ENCODE assay signal across 26 cellular contexts in genomic region chr10:107417446-107417845, GRCh38.
"Had no signal": no experiment of that assay in that cellular context is flagged by ENCODE, and none has a peak within 500 bp of the region (broad histone marks: within the 10 kb centered on the region; RNA-seq: fewer than 3 reads in every experiment).

No MANE protein-coding gene starts in this region.

- H3K4me1 Mint-ChIP-seq: activated CD8-positive, alpha-beta memory T cell treated with anti-CD3 and anti-CD28 coated beads, Interleukin-2, amount 10 ng/mL, durations not matched to agents 7 days and 5 days; activated naive CD4-positive, alpha-beta T cell treated with anti-CD3 and anti-CD28 coated beads, Interleukin-2, amount 50 U/mL, for 24 hours had no signal

- H3K36me3 Mint-ChIP-seq: activated CD8-positive, alpha-beta memory T cell treated with anti-CD3 and anti-CD28 coated beads, Interleukin-2, amount 10 ng/mL, durations not matched to agents 7 days and 5 days; activated naive CD4-positive, alpha-beta T cell treated with anti-CD3 and anti-CD28 coated beads, Interleukin-2, amount 50 U/mL, for 24 hours had no signal

- H3K27ac ChIP-seq: Peyer's patch, RWPE1, SJCRH30 had no signal

- ATAC-seq: activated CD4-positive, CD25-positive, alpha-beta regulatory T cell treated with anti-CD3 and anti-CD28 coated beads, Interleukin-2, amount 50 U/mL, for 24 hours; activated CD8-positive, alpha-beta memory T cell treated with anti-CD3 and anti-CD28 coated beads, Interleukin-2, amount 10 ng/mL, durations not matched to agents 7 days and 5 days; activated CD8-positive, alpha-beta T cell treated with anti-CD3 and anti-CD28 coated beads, Interleukin-2, amount 10 ng/mL, durations not matched to agents 7 days and 5 days had no signal

- DNase-seq: activated CD4-positive, alpha-beta T cell treated with anti-CD3 and anti-CD28 coated beads for 48 hours; activated CD4-positive, alpha-beta T cell treated with anti-CD3 and anti-CD28 coated beads, Interleukin-2, amount 50 U/mL, for 4 hours; activated CD8-positive, alpha-beta memory T cell treated with anti-CD3 and anti-CD28 coated beads, Interleukin-2, amount 10 ng/mL, durations not matched to agents 7 days and 5 days; activated CD8-positive, alpha-beta T cell treated with anti-CD3 and anti-CD28 coated beads, Interleukin-2, amount 10 ng/mL, durations not matched to agents 7 days and 5 days; activated effector memory CD4-positive, alpha-beta T cell treated with Interleukin-2 at 50 U/mL for 16 hours; activated naive CD4-positive, alpha-beta T cell; activated T-cell treated with anti-CD3 and anti-CD28 coated beads, Interleukin-2, amount 50 U/mL, for 24 hours; aorta; central memory CD4-positive, alpha-beta T cell; NCI-H1105; NCI-H1436; NCI-H187 treated with DMSO at 0.1 percent for 48 hours; NCI-H2081 treated with DMSO at 0.1 percent for 48 hours; NCI-H446 treated with DMSO at 0.1 percent for 48 hours; NCI-H526 treated with DMSO at 0.1 percent for 48 hours; NCI-H82; NK-92 treated with Interleukin-12 subunit alpha and Interleukin-12 subunit beta, amount 100 ng/mL, for 24 hours; Peyer's patch; Right ventricle myocardium superior; SJCRH30; SK-N-SH had no signal

- H3K4me3 ChIP-seq: Peyer's patch, SJCRH30 had no signal

- H3K4me2 ChIP-seq: SK-N-SH had no signal

- H3K27me3 ChIP-seq: Peyer's patch, SJCRH30 had no signal

- H3K27me3 Mint-ChIP-seq: activated CD8-positive, alpha-beta memory T cell treated with anti-CD3 and anti-CD28 coated beads, Interleukin-2, amount 10 ng/mL, durations not matched to agents 7 days and 5 days; activated naive CD4-positive, alpha-beta T cell treated with anti-CD3 and anti-CD28 coated beads, Interleukin-2, amount 50 U/mL, for 24 hours; activated T-cell treated with anti-CD3 and anti-CD28 coated beads, Interleukin-2, amount 50 U/mL, for 24 hours had no signal

- H3K9me3 ChIP-seq: Peyer's patch, SJCRH30, SK-N-SH had no signal

- H3K4me3 Mint-ChIP-seq: activated CD8-positive, alpha-beta memory T cell treated with anti-CD3 and anti-CD28 coated beads, Interleukin-2, amount 10 ng/mL, durations not matched to agents 7 days and 5 days; activated CD8-positive, alpha-beta T cell treated with anti-CD3 and anti-CD28 coated beads, Interleukin-2, amount 10 ng/mL, durations not matched to agents 7 days and 5 days; activated naive CD4-positive, alpha-beta T cell treated with anti-CD3 and anti-CD28 coated beads, Interleukin-2, amount 50 U/mL, for 24 hours; activated T-cell treated with anti-CD3 and anti-CD28 coated beads, Interleukin-2, amount 50 U/mL, for 24 hours; activated T-helper 1 cell treated with anti-CD3 and anti-CD28 coated beads, Interleukin-12 subunit alpha, Interleukin-12 subunit beta, Interleukin-2, Interleukin-4 antibody, amounts not matched to agents 30 ng/mL and 10 ng/mL and 1 ng/mL, durations not matched to agents 14 hours and 24 hours and 36 hours; T-helper 2 cell treated with Interferon-gamma antibody and Interleukin-4, amounts not matched to agents 5 μg/mL and 100 μg/mL, for 36 hours had no signal

- H3K4me1 ChIP-seq: Peyer's patch, SJCRH30 had no signal

- H3K9ac ChIP-seq: SK-N-SH had no signal

- H3K27ac Mint-ChIP-seq: activated CD8-positive, alpha-beta memory T cell treated with anti-CD3 and anti-CD28 coated beads, Interleukin-2, amount 10 ng/mL, durations not matched to agents 7 days and 5 days; activated CD8-positive, alpha-beta T cell treated with anti-CD3 and anti-CD28 coated beads, Interleukin-2, amount 10 ng/mL, durations not matched to agents 7 days and 5 days; activated naive CD4-positive, alpha-beta T cell treated with anti-CD3 and anti-CD28 coated beads, Interleukin-2, amount 50 U/mL, for 24 hours; activated T-cell treated with anti-CD3 and anti-CD28 coated beads, Interleukin-2, amount 50 U/mL, for 24 hours; activated T-helper 1 cell treated with anti-CD3 and anti-CD28 coated beads, Interleukin-12 subunit alpha, Interleukin-12 subunit beta, Interleukin-2, Interleukin-4 antibody, amounts not matched to agents 30 ng/mL and 10 ng/mL and 1 ng/mL, durations not matched to agents 14 hours and 24 hours and 36 hours; T-helper 2 cell treated with Interferon-gamma antibody and Interleukin-4, amounts not matched to agents 5 μg/mL and 100 μg/mL, for 36 hours had no signal

- H3K9me3 Mint-ChIP-seq: activated T-helper 1 cell treated with anti-CD3 and anti-CD28 coated beads, Interleukin-12 subunit alpha, Interleukin-12 subunit beta, Interleukin-2, Interleukin-4 antibody, amounts not matched to agents 30 ng/mL and 10 ng/mL and 1 ng/mL, durations not matched to agents 14 hours and 24 hours and 36 hours had no signal

- H3K36me3 ChIP-seq: Peyer's patch, SJCRH30 had no signal
